Comparison of ENCODE assay signal across 8 cellular contexts in genomic region chr4:5460106-5460801, GRCh38.
A peak's percentile ranks its signal among the peaks of the same experiment; 100 is the strongest.
DNase-seq lines count a peak whose midpoint lies in the region; ATAC-seq and TF ChIP-seq lines count a peak whose summit lies in the region.

No MANE protein-coding gene starts in this region.

- TF ChIP-seq CTCF in GM12873 (IDR thresholded peaks at IDR 0.05; ENCODE audit: insufficient read depth, low read depth, low read length, missing control alignments) (peak; percentile 67), type B pancreatic cell (conservative IDR thresholded peaks at IDR 0.05) (peak; percentile 76)

- intact Hi-C loops in cardiac septum (cut with DNase I), result loop anchor here (5.0 to 10.0 kb wide), 2 partner anchors 408 to 465 kb away; partner anchors contain the start of gene STK32B

- no peaks in the 10 kb centered on the region for H3K4me1 Mint-ChIP-seq in type B pancreatic cell (ENCODE audit: unreplicated experiment)

- H3K9me3 Mint-ChIP-seq in type B pancreatic cell, result no peaks in the 10 kb centered on the region

- DNase-seq in ACHN (peak; percentile 25), cardiac septum (ENCODE audit: low spot score) (peak; percentile 56), type B pancreatic cell (ENCODE audit: extremely low spot score, unreplicated experiment) (no peak), NCI-H524 treated with DMSO at 0.1 percent for 48 hours (lab: John Stamatoyannopoulos, UW) (no peak)

- in situ Hi-C loops in ACHN (cut with HindIII; ENCODE audit: low pct_ligation_motif_present, low pct_unique_long_range_greater_than_20kb, low sequenced_read_pairs), result no loop called here

- no peak for TF ChIP-seq POLR2A in GM18505 (IDR thresholded peaks at IDR 0.05; ENCODE audit: borderline replicate concordance, extremely low read depth, insufficient read depth, insufficient read length)

- H3K4me3 Mint-ChIP-seq in type B pancreatic cell, result no peak overlapping the region

- 0 out of 3 replicates have a peak, but pooled peaks have one; percentile 26 for ATAC-seq in SK-N-SH treated with all-trans-retinoic acid at 6 μM for 48 hours
- ATAC-seq in HG03521 (IDR thresholded peaks at IDR 0.05; ENCODE audit: unreplicated experiment), result no peak
- no peak for ATAC-seq in GM18505 (IDR thresholded peaks at IDR 0.05; ENCODE audit: unreplicated experiment)

- no peaks in the 10 kb centered on the region for H3K36me3 Mint-ChIP-seq in type B pancreatic cell

- peaks cover 26% of the 10 kb centered on the region for H3K27me3 Mint-ChIP-seq in type B pancreatic cell

- no peak overlapping the region for H3K27ac Mint-ChIP-seq in type B pancreatic cell

TF ChIP-seq in SK-N-SH treated with all-trans-retinoic acid at 6 μM for 48 hours, 23 proteins besides CTCF, POLR2A, EP300 and RAD21:
- TF ChIP-seq CREB5 (CRISPR knock-in tag; IDR thresholded peaks at IDR 0.05; ENCODE audit: low read depth) (no peak), ARNTL (CRISPR knock-in tag; IDR thresholded peaks at IDR 0.05; ENCODE audit: borderline replicate concordance, low read depth) (no peak), RARB (CRISPR knock-in tag; IDR thresholded peaks at IDR 0.05) (no peak), ZFP30 (CRISPR knock-in tag; IDR thresholded peaks at IDR 0.05) (no peak), ZC3H10 (CRISPR knock-in tag; IDR thresholded peaks at IDR 0.05) (no peak)
TF ChIP-seq in SK-N-SH treated with all-trans-retinoic acid at 6 μM for 48 hours: peak in this region for 0.

Comparison
In these comparisons a context has a peak if more than half of its experiments do, and no peak if none do; other contexts are left out.
1. DNase-seq: peak in ACHN (single experiment) and cardiac septum (single experiment); none in type B pancreatic cell (single experiment) and NCI-H524 treated with DMSO at 0.1 percent for 48 hours (single experiment).